ENCODE assay signal across 1 cellular context in the genomic region with DNA sequence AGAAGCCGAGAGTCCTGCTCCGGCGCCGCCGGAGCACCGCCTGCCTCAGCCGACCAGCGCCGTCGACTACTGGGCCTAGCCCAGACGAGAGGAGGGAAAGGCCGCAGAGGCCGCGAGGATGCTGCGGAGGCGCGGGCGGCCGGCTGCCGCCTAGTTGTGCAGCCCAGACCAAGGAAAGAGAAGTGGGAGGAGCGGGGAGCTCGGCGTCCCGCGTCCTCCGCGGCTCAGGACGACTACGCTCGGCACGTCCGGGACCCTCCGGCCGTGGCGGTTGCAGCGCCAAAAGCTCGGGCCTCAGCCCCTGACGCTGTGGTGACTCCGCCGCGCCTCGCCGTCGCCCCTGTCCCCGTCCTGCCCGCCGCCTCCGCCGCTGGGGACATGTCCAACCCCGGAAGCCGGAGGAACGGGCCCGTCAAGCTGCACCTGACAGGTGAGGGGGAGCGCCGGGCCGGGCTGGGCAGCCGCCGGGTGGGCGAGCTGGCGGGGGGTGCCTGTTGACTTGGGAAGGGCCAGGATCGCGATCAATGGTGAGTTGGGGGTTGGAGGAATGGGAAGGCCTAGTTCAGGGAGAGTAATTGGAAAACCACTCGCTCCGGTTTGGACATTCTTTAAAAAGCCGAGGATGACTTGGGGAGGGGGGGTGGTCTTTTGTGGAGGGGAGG.
TF ChIP-seq lines count a peak whose summit lies in the region.

No MANE protein-coding gene starts in this region.

TF ChIP-seq in HEK293, 187 proteins besides CTCF, POLR2A, EP300 and RAD21 (continued from another document and continues in another):
- TF ChIP-seq, protein P1, sequence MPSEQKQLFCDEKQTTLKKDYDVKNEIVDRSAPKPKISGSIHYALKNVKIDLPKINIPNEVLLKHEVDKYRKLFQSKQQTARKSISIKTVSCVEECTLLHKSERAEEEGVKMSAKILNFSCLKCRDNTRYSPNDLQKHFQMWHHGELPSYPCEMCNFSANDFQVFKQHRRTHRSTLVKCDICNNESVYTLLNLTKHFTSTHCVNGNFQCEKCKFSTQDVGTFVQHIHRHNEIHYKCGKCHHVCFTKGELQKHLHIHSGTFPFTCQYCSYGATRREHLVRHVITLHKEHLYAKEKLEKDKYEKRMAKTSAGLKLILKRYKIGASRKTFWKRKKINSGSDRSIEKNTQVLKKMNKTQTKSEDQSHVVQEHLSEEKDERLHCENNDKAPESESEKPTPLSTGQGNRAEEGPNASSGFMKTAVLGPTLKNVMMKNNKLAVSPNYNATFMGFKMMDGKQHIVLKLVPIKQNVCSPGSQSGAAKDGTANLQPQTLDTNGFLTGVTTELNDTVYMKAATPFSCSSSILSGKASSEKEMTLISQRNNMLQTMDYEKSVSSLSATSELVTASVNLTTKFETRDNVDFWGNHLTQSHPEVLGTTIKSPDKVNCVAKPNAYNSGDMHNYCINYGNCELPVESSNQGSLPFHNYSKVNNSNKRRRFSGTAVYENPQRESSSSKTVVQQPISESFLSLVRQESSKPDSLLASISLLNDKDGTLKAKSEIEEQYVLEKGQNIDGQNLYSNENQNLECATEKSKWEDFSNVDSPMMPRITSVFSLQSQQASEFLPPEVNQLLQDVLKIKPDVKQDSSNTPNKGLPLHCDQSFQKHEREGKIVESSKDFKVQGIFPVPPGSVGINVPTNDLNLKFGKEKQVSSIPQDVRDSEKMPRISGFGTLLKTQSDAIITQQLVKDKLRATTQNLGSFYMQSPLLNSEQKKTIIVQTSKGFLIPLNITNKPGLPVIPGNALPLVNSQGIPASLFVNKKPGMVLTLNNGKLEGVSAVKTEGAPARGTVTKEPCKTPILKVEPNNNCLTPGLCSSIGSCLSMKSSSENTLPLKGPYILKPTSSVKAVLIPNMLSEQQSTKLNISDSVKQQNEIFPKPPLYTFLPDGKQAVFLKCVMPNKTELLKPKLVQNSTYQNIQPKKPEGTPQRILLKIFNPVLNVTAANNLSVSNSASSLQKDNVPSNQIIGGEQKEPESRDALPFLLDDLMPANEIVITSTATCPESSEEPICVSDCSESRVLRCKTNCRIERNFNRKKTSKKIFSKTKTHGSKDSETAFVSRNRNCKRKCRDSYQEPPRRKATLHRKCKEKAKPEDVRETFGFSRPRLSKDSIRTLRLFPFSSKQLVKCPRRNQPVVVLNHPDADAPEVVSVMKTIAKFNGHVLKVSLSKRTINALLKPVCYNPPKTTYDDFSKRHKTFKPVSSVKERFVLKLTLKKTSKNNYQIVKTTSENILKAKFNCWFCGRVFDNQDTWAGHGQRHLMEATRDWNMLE (tag by site-specific recombination; conservative IDR thresholded peaks at IDR 0.05; ENCODE audit: low read depth), result 0 out of 2 replicates have a peak, but pooled peaks have one; percentile 23
- TF ChIP-seq ZNF10 (tag by site-specific recombination; IDR thresholded peaks at IDR 0.05), result peak; percentile 53
- TF ChIP-seq ZNF133 (tag by site-specific recombination; IDR thresholded peaks at IDR 0.05), result no peak
- TF ChIP-seq ZNF132 (tag by site-specific recombination; IDR thresholded peaks at IDR 0.05; ENCODE audit: borderline replicate concordance), result no peak
- TF ChIP-seq, protein P2, sequence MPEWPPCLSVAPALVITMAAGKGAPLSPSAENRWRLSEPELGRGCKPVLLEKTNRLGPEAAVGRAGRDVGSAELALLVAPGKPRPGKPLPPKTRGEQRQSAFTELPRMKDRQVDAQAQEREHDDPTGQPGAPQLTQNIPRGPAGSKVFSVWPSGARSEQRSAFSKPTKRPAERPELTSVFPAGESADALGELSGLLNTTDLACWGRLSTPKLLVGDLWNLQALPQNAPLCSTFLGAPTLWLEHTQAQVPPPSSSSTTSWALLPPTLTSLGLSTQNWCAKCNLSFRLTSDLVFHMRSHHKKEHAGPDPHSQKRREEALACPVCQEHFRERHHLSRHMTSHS (tag by site-specific recombination; IDR thresholded peaks at IDR 0.05), result no peak
- TF ChIP-seq ZSCAN16 (tag by site-specific recombination; IDR thresholded peaks at IDR 0.05), result no peak
- TF ChIP-seq ZNF530 (tag by site-specific recombination; IDR thresholded peaks at IDR 0.05; ENCODE audit: low read depth), result no peak
- TF ChIP-seq, protein P3, sequence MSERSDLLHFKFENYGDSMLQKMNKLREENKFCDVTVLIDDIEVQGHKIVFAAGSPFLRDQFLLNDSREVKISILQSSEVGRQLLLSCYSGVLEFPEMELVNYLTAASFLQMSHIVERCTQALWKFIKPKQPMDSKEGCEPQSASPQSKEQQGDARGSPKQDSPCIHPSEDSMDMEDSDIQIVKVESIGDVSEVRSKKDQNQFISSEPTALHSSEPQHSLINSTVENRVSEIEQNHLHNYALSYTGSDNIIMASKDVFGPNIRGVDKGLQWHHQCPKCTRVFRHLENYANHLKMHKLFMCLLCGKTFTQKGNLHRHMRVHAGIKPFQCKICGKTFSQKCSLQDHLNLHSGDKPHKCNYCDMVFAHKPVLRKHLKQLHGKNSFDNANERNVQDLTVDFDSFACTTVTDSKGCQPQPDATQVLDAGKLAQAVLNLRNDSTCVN (tag by site-specific recombination; optimal IDR thresholded peaks at IDR 0.05), result peak; percentile 82
- TF ChIP-seq, protein P4, sequence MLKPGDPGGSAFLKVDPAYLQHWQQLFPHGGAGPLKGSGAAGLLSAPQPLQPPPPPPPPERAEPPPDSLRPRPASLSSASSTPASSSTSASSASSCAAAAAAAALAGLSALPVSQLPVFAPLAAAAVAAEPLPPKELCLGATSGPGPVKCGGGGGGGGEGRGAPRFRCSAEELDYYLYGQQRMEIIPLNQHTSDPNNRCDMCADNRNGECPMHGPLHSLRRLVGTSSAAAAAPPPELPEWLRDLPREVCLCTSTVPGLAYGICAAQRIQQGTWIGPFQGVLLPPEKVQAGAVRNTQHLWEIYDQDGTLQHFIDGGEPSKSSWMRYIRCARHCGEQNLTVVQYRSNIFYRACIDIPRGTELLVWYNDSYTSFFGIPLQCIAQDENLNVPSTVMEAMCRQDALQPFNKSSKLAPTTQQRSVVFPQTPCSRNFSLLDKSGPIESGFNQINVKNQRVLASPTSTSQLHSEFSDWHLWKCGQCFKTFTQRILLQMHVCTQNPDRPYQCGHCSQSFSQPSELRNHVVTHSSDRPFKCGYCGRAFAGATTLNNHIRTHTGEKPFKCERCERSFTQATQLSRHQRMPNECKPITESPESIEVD (tag by site-specific recombination; IDR thresholded peaks at IDR 0.05), result no peak
- no peak for TF ChIP-seq HOXC10 (CRISPR knock-in tag; IDR thresholded peaks at IDR 0.05)
- TF ChIP-seq ZBTB21 (tag by site-specific recombination; IDR thresholded peaks at IDR 0.05), result no peak
- no peak for TF ChIP-seq ZNF473 (tag by site-specific recombination; IDR thresholded peaks at IDR 0.05)
- peak; percentile 90 for TF ChIP-seq GLIS2 (tag by site-specific recombination; IDR thresholded peaks at IDR 0.05)
- no peak for TF ChIP-seq OSR2 (tag by site-specific recombination; IDR thresholded peaks at IDR 0.05)
- TF ChIP-seq ZNF221 (tag by site-specific recombination; IDR thresholded peaks at IDR 0.05; ENCODE audit: borderline replicate concordance), result no peak
- peak; percentile 92 for TF ChIP-seq ZNF660 (tag by site-specific recombination; IDR thresholded peaks at IDR 0.05)
- no peak for TF ChIP-seq MZF1 (tag by site-specific recombination; IDR thresholded peaks at IDR 0.05; ENCODE audit: borderline replicate concordance)
- no peak for TF ChIP-seq ZFP3 (tag by site-specific recombination; IDR thresholded peaks at IDR 0.05; ENCODE audit: low read depth)
- no peak for TF ChIP-seq ZNF433 (tag by site-specific recombination; IDR thresholded peaks at IDR 0.05; ENCODE audit: low read depth)
- peak; percentile 51 for TF ChIP-seq KLF8 (tag by site-specific recombination; IDR thresholded peaks at IDR 0.05)
- no peak for TF ChIP-seq ZNF785 (tag by site-specific recombination; IDR thresholded peaks at IDR 0.05)
- TF ChIP-seq ZNF335 (tag by site-specific recombination; conservative IDR thresholded peaks at IDR 0.05), result peak; percentile 86
- no peak for TF ChIP-seq ZNF791 (tag by site-specific recombination; IDR thresholded peaks at IDR 0.05)
- peak; percentile 91 for TF ChIP-seq ZBTB20 (tag by site-specific recombination; IDR thresholded peaks at IDR 0.05)
- TF ChIP-seq, protein P5, sequence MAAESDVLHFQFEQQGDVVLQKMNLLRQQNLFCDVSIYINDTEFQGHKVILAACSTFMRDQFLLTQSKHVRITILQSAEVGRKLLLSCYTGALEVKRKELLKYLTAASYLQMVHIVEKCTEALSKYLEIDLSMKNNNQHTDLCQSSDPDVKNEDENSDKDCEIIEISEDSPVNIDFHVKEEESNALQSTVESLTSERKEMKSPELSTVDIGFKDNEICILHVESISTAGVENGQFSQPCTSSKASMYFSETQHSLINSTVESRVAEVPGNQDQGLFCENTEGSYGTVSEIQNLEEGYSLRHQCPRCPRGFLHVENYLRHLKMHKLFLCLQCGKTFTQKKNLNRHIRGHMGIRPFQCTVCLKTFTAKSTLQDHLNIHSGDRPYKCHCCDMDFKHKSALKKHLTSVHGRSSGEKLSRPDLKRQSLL (tag by site-specific recombination; IDR thresholded peaks at IDR 0.05), result no peak
- 0 out of 2 replicates have a peak, but pooled peaks have one; percentile 15 for TF ChIP-seq ZIC2 (tag by site-specific recombination; IDR thresholded peaks at IDR 0.05)
- TF ChIP-seq ZNF138 (tag by site-specific recombination; IDR thresholded peaks at IDR 0.05; ENCODE audit: borderline replicate concordance), result no peak
- no peak for TF ChIP-seq ZNF48 (tag by site-specific recombination; IDR thresholded peaks at IDR 0.05)
- no peak for TF ChIP-seq ZBTB1 (tag by site-specific recombination; IDR thresholded peaks at IDR 0.05)
- peak; percentile 71 for TF ChIP-seq SP2 (tag by site-specific recombination; IDR thresholded peaks at IDR 0.05)
- TF ChIP-seq, protein P6, sequence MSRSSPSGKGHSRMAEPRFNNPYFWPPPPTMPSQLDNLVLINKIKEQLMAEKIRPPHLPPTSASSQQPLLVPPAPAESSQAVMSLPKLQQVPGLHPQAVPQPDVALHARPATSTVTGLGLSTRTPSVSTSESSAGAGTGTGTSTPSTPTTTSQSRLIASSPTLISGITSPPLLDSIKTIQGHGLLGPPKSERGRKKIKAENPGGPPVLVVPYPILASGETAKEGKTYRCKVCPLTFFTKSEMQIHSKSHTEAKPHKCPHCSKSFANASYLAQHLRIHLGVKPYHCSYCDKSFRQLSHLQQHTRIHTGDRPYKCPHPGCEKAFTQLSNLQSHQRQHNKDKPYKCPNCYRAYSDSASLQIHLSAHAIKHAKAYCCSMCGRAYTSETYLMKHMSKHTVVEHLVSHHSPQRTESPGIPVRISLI (tag by site-specific recombination; IDR thresholded peaks at IDR 0.05), result no peak
- peak; percentile 55; the same call in 1 of the 2 replicates for TF ChIP-seq ZNF24 (tag by site-specific recombination; IDR thresholded peaks at IDR 0.05)
- TF ChIP-seq BCL11A (tag by site-specific recombination; IDR thresholded peaks at IDR 0.05; ENCODE audit: low read depth), result no peak
- no peak for TF ChIP-seq ZNF266 (tag by site-specific recombination; IDR thresholded peaks at IDR 0.05; ENCODE audit: low read depth)
- no peak for TF ChIP-seq SETDB1 (IDR thresholded peaks at IDR 0.05; ENCODE audit: insufficient read length, low read length)
- TF ChIP-seq ZNF658 (tag by site-specific recombination; IDR thresholded peaks at IDR 0.05), result no peak
- TF ChIP-seq, protein P7, sequence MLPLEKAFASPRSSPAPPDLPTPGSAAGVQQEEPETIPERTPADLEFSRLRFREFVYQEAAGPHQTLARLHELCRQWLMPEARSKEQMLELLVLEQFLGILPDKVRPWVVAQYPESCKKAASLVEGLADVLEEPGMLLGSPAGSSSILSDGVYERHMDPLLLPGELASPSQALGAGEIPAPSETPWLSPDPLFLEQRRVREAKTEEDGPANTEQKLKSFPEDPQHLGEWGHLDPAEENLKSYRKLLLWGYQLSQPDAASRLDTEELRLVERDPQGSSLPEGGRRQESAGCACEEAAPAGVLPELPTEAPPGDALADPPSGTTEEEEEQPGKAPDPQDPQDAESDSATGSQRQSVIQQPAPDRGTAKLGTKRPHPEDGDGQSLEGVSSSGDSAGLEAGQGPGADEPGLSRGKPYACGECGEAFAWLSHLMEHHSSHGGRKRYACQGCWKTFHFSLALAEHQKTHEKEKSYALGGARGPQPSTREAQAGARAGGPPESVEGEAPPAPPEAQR (tag by site-specific recombination; IDR thresholded peaks at IDR 0.05), result no peak
- no peak for TF ChIP-seq ZNF302 (tag by site-specific recombination; IDR thresholded peaks at IDR 0.05; ENCODE audit: low read depth)
- TF ChIP-seq REPIN1 (tag by site-specific recombination; IDR thresholded peaks at IDR 0.05; ENCODE audit: low read depth), result no peak
- TF ChIP-seq ZNF514 (tag by site-specific recombination; IDR thresholded peaks at IDR 0.05), result no peak
- TF ChIP-seq ZFP69B (tag by site-specific recombination; IDR thresholded peaks at IDR 0.05), result no peak
- no peak for TF ChIP-seq BCL11B (tag by site-specific recombination; IDR thresholded peaks at IDR 0.05; ENCODE audit: low read depth)
- TF ChIP-seq TRIM28 (IDR thresholded peaks at IDR 0.05; ENCODE audit: borderline replicate concordance, low read length), result no peak
- TF ChIP-seq ZNF843 (tag by site-specific recombination; IDR thresholded peaks at IDR 0.05), result 0 out of 2 replicates have a peak, but pooled peaks have one; percentile 32
- TF ChIP-seq ZNF391 (tag by site-specific recombination; IDR thresholded peaks at IDR 0.05; ENCODE audit: borderline replicate concordance, low read depth), result 0 out of 2 replicates have a peak, but pooled peaks have one; percentile 56
- no peak for TF ChIP-seq ZNF214 (tag by site-specific recombination; IDR thresholded peaks at IDR 0.05; ENCODE audit: borderline replicate concordance)
- TF ChIP-seq, protein P8, sequence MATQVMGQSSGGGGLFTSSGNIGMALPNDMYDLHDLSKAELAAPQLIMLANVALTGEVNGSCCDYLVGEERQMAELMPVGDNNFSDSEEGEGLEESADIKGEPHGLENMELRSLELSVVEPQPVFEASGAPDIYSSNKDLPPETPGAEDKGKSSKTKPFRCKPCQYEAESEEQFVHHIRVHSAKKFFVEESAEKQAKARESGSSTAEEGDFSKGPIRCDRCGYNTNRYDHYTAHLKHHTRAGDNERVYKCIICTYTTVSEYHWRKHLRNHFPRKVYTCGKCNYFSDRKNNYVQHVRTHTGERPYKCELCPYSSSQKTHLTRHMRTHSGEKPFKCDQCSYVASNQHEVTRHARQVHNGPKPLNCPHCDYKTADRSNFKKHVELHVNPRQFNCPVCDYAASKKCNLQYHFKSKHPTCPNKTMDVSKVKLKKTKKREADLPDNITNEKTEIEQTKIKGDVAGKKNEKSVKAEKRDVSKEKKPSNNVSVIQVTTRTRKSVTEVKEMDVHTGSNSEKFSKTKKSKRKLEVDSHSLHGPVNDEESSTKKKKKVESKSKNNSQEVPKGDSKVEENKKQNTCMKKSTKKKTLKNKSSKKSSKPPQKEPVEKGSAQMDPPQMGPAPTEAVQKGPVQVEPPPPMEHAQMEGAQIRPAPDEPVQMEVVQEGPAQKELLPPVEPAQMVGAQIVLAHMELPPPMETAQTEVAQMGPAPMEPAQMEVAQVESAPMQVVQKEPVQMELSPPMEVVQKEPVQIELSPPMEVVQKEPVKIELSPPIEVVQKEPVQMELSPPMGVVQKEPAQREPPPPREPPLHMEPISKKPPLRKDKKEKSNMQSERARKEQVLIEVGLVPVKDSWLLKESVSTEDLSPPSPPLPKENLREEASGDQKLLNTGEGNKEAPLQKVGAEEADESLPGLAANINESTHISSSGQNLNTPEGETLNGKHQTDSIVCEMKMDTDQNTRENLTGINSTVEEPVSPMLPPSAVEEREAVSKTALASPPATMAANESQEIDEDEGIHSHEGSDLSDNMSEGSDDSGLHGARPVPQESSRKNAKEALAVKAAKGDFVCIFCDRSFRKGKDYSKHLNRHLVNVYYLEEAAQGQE (tag by site-specific recombination; IDR thresholded peaks at IDR 0.05), result peak; percentile 39; the same call in 1 of the 2 replicates
- TF ChIP-seq ZNF174 (tag by site-specific recombination; IDR thresholded peaks at IDR 0.05), result no peak
- TF ChIP-seq ZNF223 (tag by site-specific recombination; IDR thresholded peaks at IDR 0.05), result no peak
- no peak for TF ChIP-seq HOXD13 (CRISPR knock-in tag; IDR thresholded peaks at IDR 0.05; ENCODE audit: borderline replicate concordance)
- no peak for TF ChIP-seq ZNF544 (tag by site-specific recombination; IDR thresholded peaks at IDR 0.05)
